Comparison of ENCODE assay signal across 18 cellular contexts in the genomic region with DNA sequence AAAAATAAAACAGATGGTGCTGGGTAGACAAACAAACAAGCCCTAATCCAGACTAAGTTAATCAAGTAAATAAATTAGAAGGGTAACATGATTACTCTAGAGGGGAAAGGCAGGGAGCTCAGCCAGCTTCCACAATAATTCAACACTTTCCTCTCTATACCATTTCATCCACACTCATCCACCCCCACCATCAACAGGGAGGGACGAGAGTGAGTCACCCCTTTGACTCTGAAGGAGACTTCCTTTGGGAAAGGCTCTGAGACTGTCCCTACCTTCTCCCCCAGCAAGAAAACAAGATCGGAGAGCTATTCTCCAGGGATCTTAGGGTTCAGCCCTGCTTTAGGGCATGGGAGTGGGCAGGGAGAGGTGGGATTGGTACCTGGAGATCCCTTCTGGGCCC. TPM values are rescaled to one million over a fixed set of nuclear protein-coding genes. Genes with fewer than 3 reads are reported as not detected.
DNase-seq lines count a peak whose midpoint lies in the region; ATAC-seq, FAIRE-seq and TF ChIP-seq lines count a peak whose summit lies in the region.
"Had no signal": no experiment of that assay in that cellular context is flagged by ENCODE, and none has a peak within 500 bp of the region (broad histone marks: within the 10 kb centered on the region; RNA-seq: fewer than 3 reads in every experiment).

No MANE protein-coding gene starts in this region.

- intact Hi-C loops in mucosa of descending colon (cut with DNase I, micrococcal nuclease): no loop called here

- no peak for TF ChIP-seq POLR2A in GM12891 (IDR thresholded peaks at IDR 0.05; ENCODE audit: low read depth, low read length)

- in situ Hi-C loops in brain microvascular endothelial cell (cut with HindIII; ENCODE audit: low pct_ligation_motif_present, low sequenced_read_pairs): no loop called here

- no peak for TF ChIP-seq CTCF in AG10803 (conservative IDR thresholded peaks at IDR 0.05; ENCODE audit: low read length)
- TF ChIP-seq CTCF in brain microvascular endothelial cell (IDR thresholded peaks at IDR 0.05; ENCODE audit: low read depth, low read length, missing control alignments): no peak
- no peak for TF ChIP-seq CTCF in mucosa of descending colon (IDR thresholded peaks at IDR 0.05)

- no peak overlapping the region for H3K27ac ChIP-seq in brain microvascular endothelial cell
- H3K27ac ChIP-seq: KMS-11 had no signal

- DNase-seq in AG10803 (ENCODE audit: low read depth) (peak; percentile 43), MG63 (peak; percentile 31), brain microvascular endothelial cell (peak; percentile 43), iris pigment epithelial cell (ENCODE audit: low read depth) (peak; percentile 54), GM19239 (ENCODE audit: insufficient read length, low spot score) (no peak), GM12891 (ENCODE audit: insufficient read length, low spot score) (no peak), mucosa of descending colon (no peak)
- DNase-seq in stimulated activated CD4-positive, alpha-beta T cell treated with anti-CD3 and anti-CD28 coated beads, Interleukin-1b, Interleukin-23, amount 100 ng/mL, for 48 hours: no peak
- DNase-seq: activated CD8-positive, alpha-beta T cell treated with anti-CD3 and anti-CD28 coated beads, Interleukin-2, amount 10 ng/mL, durations not matched to agents 7 days and 5 days; amygdala; Calu3; glutamatergic neuron; H7; islet precursor cell; SIG-M5; stimulated activated naive CD8-positive, alpha-beta T cell treated with anti-CD3 and anti-CD28 coated beads, Interleukin-15, amount 100 ng/mL, for 72 hours had no signal

- H3K4me1 ChIP-seq in mucosa of descending colon (ENCODE audit: low read depth): no peaks in the 10 kb centered on the region

- peaks cover 35% of the 10 kb centered on the region for H3K36me3 ChIP-seq in MG63
- H3K36me3 ChIP-seq in brain microvascular endothelial cell (replicated peaks): peaks cover 3% of the 10 kb centered on the region
- peaks cover 4% of the 10 kb centered on the region for H3K36me3 ChIP-seq in mucosa of descending colon (ENCODE audit: low read depth)

- H3K27me3 ChIP-seq in MG63 (no peaks in the 10 kb centered on the region), brain microvascular endothelial cell (replicated peaks) (no peaks in the 10 kb centered on the region)

- no peaks in the 10 kb centered on the region for H3K9me3 ChIP-seq in MG63
- H3K9me3 ChIP-seq in mucosa of descending colon: no peaks in the 10 kb centered on the region

- ATAC-seq in mucosa of descending colon: no peak
- ATAC-seq: activated CD8-positive, alpha-beta T cell treated with anti-CD3 and anti-CD28 coated beads, Interleukin-2, amount 10 ng/mL, durations not matched to agents 7 days and 5 days; activated T-helper 17 cell treated with anti-CD3 and anti-CD28 coated beads, Interleukin-2, amount 50 U/mL, for 72 hours; stimulated activated naive CD8-positive, alpha-beta T cell treated with anti-CD3 and anti-CD28 coated beads, Interleukin-15, amount 100 ng/mL, for 72 hours had no signal

- H3K4me3 ChIP-seq in AG10803 (ENCODE audit: low read length): no peak overlapping the region
- no peak overlapping the region for H3K4me3 ChIP-seq in MG63
- H3K4me3 ChIP-seq in brain microvascular endothelial cell (ENCODE audit: low read depth, low read length): no peak overlapping the region
- H3K4me3 ChIP-seq in mucosa of descending colon: no peak overlapping the region

- FAIRE-seq in GM19239 (lab: Jason Lieb, UNC) (no peak), GM12891 (lab: Jason Lieb, UNC) (no peak)

TF ChIP-seq in GM12891, 5 proteins besides CTCF, POLR2A, EP300 and RAD21:
- TF ChIP-seq POU2F2 (IDR thresholded peaks at IDR 0.05; ENCODE audit: low read depth, low read length) (no peak), TAF1 (IDR thresholded peaks at IDR 0.05; ENCODE audit: low read depth, low read length) (no peak)

RNA-seq across cellular contexts. Expression of a gene that starts 33.1 kb away (rescaled TPM):
- 0.74 and 1.4 TPM in 2 replicates for total RNA-seq in MG63 (2014; rRNA removed; shearing (Covaris generic); ENCODE audit: low replicate concordance)
- 8.3 TPM for polyA plus RNA-seq in GM12891 (2012; ENCODE audit: low read depth, missing spikeins)
- 10 to 100 TPM in 2 of 3 donors, 1 to 10 TPM in 1; 9.6 to 21.3 (median 15.9) TPM for total RNA-seq in mucosa of descending colon

RNA-seq across cellular contexts. Expression of a gene that starts 33.2 kb away (rescaled TPM):
- 1,350 and 4,050 TPM in 2 replicates for total RNA-seq in MG63 (2014; rRNA removed; shearing (Covaris generic); ENCODE audit: low replicate concordance)
- 4,794 TPM for polyA plus RNA-seq in GM12891 (2012; ENCODE audit: low read depth, missing spikeins)
- total RNA-seq in mucosa of descending colon: 100 to 1,000 TPM; 634 to 807 (median 704) TPM

RNA-seq across cellular contexts. Expression of a gene that starts 55.3 kb away (rescaled TPM):
- total RNA-seq in MG63 (2014; rRNA removed; shearing (Covaris generic); ENCODE audit: low replicate concordance): 1.4 and 1.8 TPM in 2 replicates
- 7.2 TPM for polyA plus RNA-seq in GM12891 (2012; ENCODE audit: low read depth, missing spikeins)
- total RNA-seq in mucosa of descending colon: 10 to 100 TPM in 1 of 3 donors, 1 to 10 TPM in 1, under 1 TPM in 1; 0.90 to 15.1 (median 3.4) TPM

Comparison
In these comparisons a context has a peak if more than half of its experiments do, and no peak if none do; other contexts are left out.
1. DNase-seq: peak in AG10803 (single experiment), MG63 (single experiment), brain microvascular endothelial cell (single experiment) and iris pigment epithelial cell (single experiment); none in GM19239 (single experiment), stimulated activated CD4-positive, alpha-beta T cell treated with anti-CD3 and anti-CD28 coated beads, Interleukin-1b, Interleukin-23, amount 100 ng/mL, for 48 hours (single experiment), GM12891 (single experiment) and mucosa of descending colon (0 of 3).